Comparison of ENCODE assay signal across 14 cellular contexts in genomic region chr15:70257573-70258220, GRCh38.
DNase-seq lines count a peak whose midpoint lies in the region; ATAC-seq and TF ChIP-seq lines count a peak whose summit lies in the region.
"Had no signal": no experiment of that assay in that cellular context is flagged by ENCODE, and none has a peak within 500 bp of the region (broad histone marks: within the 10 kb centered on the region; RNA-seq: fewer than 3 reads in every experiment).

No MANE protein-coding gene starts in this region.

- H3K4me3 Mint-ChIP-seq in CD8-positive, alpha-beta memory T cell: peak overlapping the region; percentile 21 to 80 (median 57)
- peak overlapping the region in 4 of 5 donors; percentile 25 to 93 (median 44) for H3K4me3 Mint-ChIP-seq in immature natural killer cell

- no peaks in the 10 kb centered on the region for H3K36me3 Mint-ChIP-seq in CD8-positive, alpha-beta memory T cell
- no peaks in the 10 kb centered on the region for H3K36me3 Mint-ChIP-seq in immature natural killer cell

- no peaks in the 10 kb centered on the region for H3K27me3 ChIP-seq in CD8-positive, alpha-beta memory T cell (ENCODE audit: insufficient read depth, low read length, poor library complexity, severe bottlenecking)
- H3K27me3 ChIP-seq in Peyer's patch (no peaks in the 10 kb centered on the region), foreskin keratinocyte (peaks cover 38% of the 10 kb centered on the region)
- H3K27me3 ChIP-seq: BE2C, heart left ventricle had no signal

- peak overlapping the region in 5 of 8 donors; percentile 31 to 89 (median 79) for H3K27ac Mint-ChIP-seq in CD8-positive, alpha-beta memory T cell
- H3K27ac Mint-ChIP-seq in immature natural killer cell: peak overlapping the region in 5 of 6 donors; percentile 2 to 94 (median 63)

- no peaks in the 10 kb centered on the region for H3K36me3 ChIP-seq in CD8-positive, alpha-beta memory T cell (ENCODE audit: insufficient read depth, low read length)
- H3K36me3 ChIP-seq in Peyer's patch: no peaks in the 10 kb centered on the region
- H3K36me3 ChIP-seq: BE2C, heart left ventricle had no signal

- ATAC-seq in foreskin keratinocyte: no peak

- POLR2A ChIA-PET in CD8-positive, alpha-beta memory T cell (lab: Charles Lee): interaction anchor here (1.5 to 2.0 kb wide), 2 partner anchors 43 to 160 kb away, joined by 7 to 10 read pairs; partner anchors contain the start of gene TLE3

- H3K4me1 Mint-ChIP-seq in CD8-positive, alpha-beta memory T cell: peaks cover 39 to 59% (median 42%) of the 10 kb centered on the region in 3 donors
- H3K4me1 Mint-ChIP-seq in immature natural killer cell: peaks cover 43 to 63% of the 10 kb centered on the region in 2 donors

- DNase-seq in Ammon's horn (ENCODE audit: low spot score) (peak; percentile 66), Peyer's patch (peak in 2 of 3 donors; percentile 60 to 64), immature natural killer cell (no peak), NAMALWA (ENCODE audit: low spot score) (no peak), foreskin keratinocyte (no peak), HuH-7.5 (ENCODE audit: low spot score) (no peak), HPDE6-E6E7 (ENCODE audit: extremely low spot score) (no peak)
- DNase-seq in CD8-positive, alpha-beta memory T cell: no peak
- DNase-seq: BE2C; IMR-90; NCI-H2081; right cardiac atrium; stimulated activated CD4-positive, alpha-beta T cell treated with anti-CD3 and anti-CD28 coated beads, Interleukin-4, amount 100 ng/mL, for 1 hour had no signal

- H3K9me3 Mint-ChIP-seq in CD8-positive, alpha-beta memory T cell: no peaks in the 10 kb centered on the region
- H3K9me3 Mint-ChIP-seq in immature natural killer cell: peaks cover 0 to 3% (median 0%) of the 10 kb centered on the region in 6 donors

- TF ChIP-seq POLR2A in Peyer's patch (IDR thresholded peaks at IDR 0.05): no peak

- H3K27me3 Mint-ChIP-seq in CD8-positive, alpha-beta memory T cell: peaks cover 0 to 1% of the 10 kb centered on the region in 2 donors
- H3K27me3 Mint-ChIP-seq in immature natural killer cell (ENCODE audit: low read depth in 3 of 3): peaks cover 9 to 16% (median 12%) of the 10 kb centered on the region in 3 donors

- no peak for TF ChIP-seq CTCF in Peyer's patch (IDR thresholded peaks at IDR 0.05)
- TF ChIP-seq CTCF in foreskin keratinocyte (conservative IDR thresholded peaks at IDR 0.05): no peak

- H3K4me1 ChIP-seq in CD8-positive, alpha-beta memory T cell (ENCODE audit: insufficient read depth, low read length): peaks cover 33% of the 10 kb centered on the region
- H3K4me1 ChIP-seq in Peyer's patch (peaks cover 0 to 30% (median 19%) of the 10 kb centered on the region in 4 donors), foreskin keratinocyte (no peaks in the 10 kb centered on the region)

- no peak overlapping the region for H3K4me3 ChIP-seq in CD8-positive, alpha-beta memory T cell (ENCODE audit: low read length)
- no peak overlapping the region for H3K4me3 ChIP-seq in Peyer's patch
- H3K4me3 ChIP-seq: heart left ventricle had no signal

- CTCF ChIA-PET in CD8-positive, alpha-beta memory T cell (lab: Charles Lee): interaction anchor here (1.6 kb wide), 1 partner anchor 11 kb away, joined by 5 read pairs; no protein-coding TSS in a partner anchor

- H3K27ac ChIP-seq in CD8-positive, alpha-beta memory T cell (ENCODE audit: low read depth, low read length): no peak overlapping the region
- H3K27ac ChIP-seq in Peyer's patch (peak overlapping the region in 1 of 4 donors; percentile 77), foreskin keratinocyte (no peak overlapping the region)

- H3K9me3 ChIP-seq in CD8-positive, alpha-beta memory T cell (ENCODE audit: low read length): no peaks in the 10 kb centered on the region
- H3K9me3 ChIP-seq in Peyer's patch: no peaks in the 10 kb centered on the region
- H3K9me3 ChIP-seq: BE2C, heart left ventricle had no signal

Comparison
In these comparisons a context has a peak if more than half of its experiments do, and no peak if none do; other contexts are left out.
1. DNase-seq: peak in Ammon's horn (single experiment) and Peyer's patch (2 of 3); none in CD8-positive, alpha-beta memory T cell (0 of 5), immature natural killer cell (0 of 3), NAMALWA (single experiment), foreskin keratinocyte (0 of 2), HuH-7.5 (single experiment) and HPDE6-E6E7 (single experiment).